1 cellular context compared by ENCODE assay signal in the genomic region with DNA sequence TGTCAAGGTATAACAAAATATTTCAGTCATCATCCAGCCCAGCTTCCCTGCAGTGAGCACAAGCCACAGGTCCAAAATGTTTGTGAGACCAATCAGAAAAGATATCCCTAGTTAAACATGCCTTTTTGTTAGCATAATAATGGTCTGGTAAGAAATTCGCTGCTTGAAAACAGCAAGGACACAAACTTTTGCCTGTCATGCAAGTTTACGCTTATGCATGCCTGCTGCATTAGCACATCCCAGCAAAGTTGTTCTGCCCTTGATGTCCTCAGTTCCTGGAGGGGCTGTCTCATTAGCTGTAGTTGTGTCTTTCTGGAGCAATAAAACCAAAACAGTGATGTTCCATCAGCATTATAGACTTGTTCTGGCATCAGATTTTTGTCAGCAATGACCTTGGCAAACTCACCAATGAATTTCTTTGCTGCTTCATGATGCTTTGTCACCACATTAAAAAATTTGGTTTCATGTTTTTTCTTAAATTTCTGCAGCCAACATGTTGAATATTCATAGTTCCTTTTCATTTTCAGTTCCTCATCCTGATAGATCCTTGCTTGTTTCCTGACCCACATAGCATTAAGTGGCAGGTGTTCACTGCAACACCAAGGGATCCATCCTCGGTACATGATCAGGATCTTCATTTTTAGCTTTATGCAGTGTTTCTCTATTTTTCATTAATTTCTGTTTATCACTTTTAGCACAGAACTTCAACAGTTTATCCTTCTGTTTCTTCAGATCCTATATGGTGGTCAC.
TF ChIP-seq lines count a peak whose summit lies in the region.

No MANE protein-coding gene starts in this region.

TF ChIP-seq in IMR-90, 13 proteins besides CTCF, POLR2A, EP300 and RAD21:
- no peak for TF ChIP-seq NFE2L2 (IDR thresholded peaks at IDR 0.05; ENCODE audit: low read depth, low read length)
- no peak for TF ChIP-seq RCOR1 (IDR thresholded peaks at IDR 0.05; ENCODE audit: insufficient replicate concordance, low read length)
- TF ChIP-seq CEBPB (IDR thresholded peaks at IDR 0.05; ENCODE audit: low read depth, low read length), result no peak
- TF ChIP-seq, protein P1, sequence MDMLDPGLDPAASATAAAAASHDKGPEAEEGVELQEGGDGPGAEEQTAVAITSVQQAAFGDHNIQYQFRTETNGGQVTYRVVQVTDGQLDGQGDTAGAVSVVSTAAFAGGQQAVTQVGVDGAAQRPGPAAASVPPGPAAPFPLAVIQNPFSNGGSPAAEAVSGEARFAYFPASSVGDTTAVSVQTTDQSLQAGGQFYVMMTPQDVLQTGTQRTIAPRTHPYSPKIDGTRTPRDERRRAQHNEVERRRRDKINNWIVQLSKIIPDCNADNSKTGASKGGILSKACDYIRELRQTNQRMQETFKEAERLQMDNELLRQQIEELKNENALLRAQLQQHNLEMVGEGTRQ (IDR thresholded peaks at IDR 0.05; ENCODE audit: low read depth, low read length), result no peak
- no peak for TF ChIP-seq BHLHE40 (IDR thresholded peaks at IDR 0.05; ENCODE audit: low read depth, low read length)
- TF ChIP-seq MAZ (IDR thresholded peaks at IDR 0.05; ENCODE audit: borderline replicate concordance, low read depth, low read length), result no peak
- no peak for TF ChIP-seq FOS (IDR thresholded peaks at IDR 0.05; ENCODE audit: low read depth, low read length)
- TF ChIP-seq ELK1 (IDR thresholded peaks at IDR 0.05; ENCODE audit: borderline replicate concordance, low read depth, low read length), result no peak
- TF ChIP-seq RFX5 (IDR thresholded peaks at IDR 0.05; ENCODE audit: low read depth, low read length), result no peak
- no peak for TF ChIP-seq CHD1 (IDR thresholded peaks at IDR 0.05; ENCODE audit: low read depth, low read length)
- no peak for TF ChIP-seq MAFK (IDR thresholded peaks at IDR 0.05; ENCODE audit: low read depth, low read length)
- TF ChIP-seq MXI1 (IDR thresholded peaks at IDR 0.05; ENCODE audit: borderline replicate concordance, low read depth, low read length), result no peak
- TF ChIP-seq SMC3 (IDR thresholded peaks at IDR 0.05; ENCODE audit: low read depth, low read length), result no peak
TF ChIP-seq in IMR-90: peak in this region for 0.
